In genomic region chr15:33553157-33553556, GRCh38 we compare ENCODE assay signal across 25 cellular contexts.
DNase-seq lines count a peak whose midpoint lies in the region; ATAC-seq, FAIRE-seq and TF ChIP-seq lines count a peak whose summit lies in the region.
"Had no signal": no experiment of that assay in that cellular context is flagged by ENCODE, and none has a peak within 500 bp of the region (broad histone marks: within the 10 kb centered on the region; RNA-seq: fewer than 3 reads in every experiment).

No MANE protein-coding gene starts in this region.

- H2BK120ac ChIP-seq in neuronal stem cell (ENCODE audit: low read depth, low read length), result no peak overlapping the region

- H3K27ac ChIP-seq in astrocyte (ENCODE audit: low read depth, low read length) (no peak overlapping the region), caudate nucleus (ENCODE audit: low read depth, low read length) (peak overlapping the region; percentile 71), neuronal stem cell (replicated peaks; ENCODE audit: low read length) (no peak overlapping the region)
- H3K27ac ChIP-seq: BLaER1 had no signal

- H3K4ac ChIP-seq in neuronal stem cell (ENCODE audit: low read length), result no peak overlapping the region

- no peak for ATAC-seq in stimulated activated naive CD8-positive, alpha-beta T cell treated with anti-CD3 and anti-CD28 coated beads, Interleukin-15, amount 100 ng/mL, for 72 hours
- ATAC-seq: GM12878 had no signal

- H3K27me3 ChIP-seq in astrocyte (ENCODE audit: insufficient read depth, low read length) (no peaks in the 10 kb centered on the region), neuronal stem cell (ENCODE audit: control insufficient read depth in 3 of 3, insufficient read depth in 3 of 3, low read depth in 1 of 3, low read length in 3 of 3) (no peaks in the 10 kb centered on the region)
- H3K27me3 ChIP-seq: BE2C, BLaER1 had no signal

- H3K18ac ChIP-seq in neuronal stem cell (ENCODE audit: low read length), result no peak overlapping the region

- H2AFZ ChIP-seq in astrocyte (ENCODE audit: low read depth, low read length) (no peak overlapping the region), neuronal stem cell (ENCODE audit: low read length) (no peak overlapping the region)

- no peak overlapping the region for H3K23ac ChIP-seq in neuronal stem cell (ENCODE audit: low read depth, low read length, poor library complexity)

- peaks cover 12% of the 10 kb centered on the region for H3K9me3 Mint-ChIP-seq in astrocyte (ENCODE audit: unreplicated experiment)
- peaks cover 6 to 10% of the 10 kb centered on the region in 2 donors for H3K9me3 Mint-ChIP-seq in stimulated activated naive CD8-positive, alpha-beta T cell treated with anti-CD3 and anti-CD28 coated beads, Interleukin-15, amount 100 ng/mL, for 72 hours

- H3K27me3 Mint-ChIP-seq in astrocyte (ENCODE audit: low read depth, unreplicated experiment), result peaks cover 7% of the 10 kb centered on the region
- no peaks in the 10 kb centered on the region for H3K27me3 Mint-ChIP-seq in stimulated activated naive CD8-positive, alpha-beta T cell treated with anti-CD3 and anti-CD28 coated beads, Interleukin-15, amount 100 ng/mL, for 72 hours
- H3K27me3 Mint-ChIP-seq: CD4-positive, CD25-positive, alpha-beta regulatory T cell; CD8-positive, alpha-beta memory T cell had no signal

- H3K79me1 ChIP-seq in neuronal stem cell (ENCODE audit: low read depth, low read length), result no peaks in the 10 kb centered on the region

- no peak for TF ChIP-seq CTCF in astrocyte (IDR thresholded peaks at IDR 0.05; ENCODE audit: insufficient read depth, low read depth, low read length)

- peaks cover 11% of the 10 kb centered on the region for H3K36me3 Mint-ChIP-seq in astrocyte (ENCODE audit: low read depth, unreplicated experiment)
- H3K36me3 Mint-ChIP-seq: CD14-positive monocyte; CD4-positive, alpha-beta memory T cell; CD4-positive, CD25-positive, alpha-beta regulatory T cell; CD8-positive, alpha-beta memory T cell had no signal

- H3K9me3 ChIP-seq in astrocyte (ENCODE audit: insufficient read depth, low read depth, low read length), result no peaks in the 10 kb centered on the region
- H3K9me3 ChIP-seq in neuronal stem cell (replicated peaks in 1 of 2; ENCODE audit: control insufficient read depth in 2 of 2, insufficient read depth in 1 of 2, low read depth in 1 of 2, low read length in 2 of 2), result no peaks in the 10 kb centered on the region
- H3K9me3 ChIP-seq: BE2C, BLaER1, Caco-2 had no signal

- no CpG with 5 or more reads among the region's 4 CpGs for WGBS in neuronal stem cell (ENCODE audit: extremely low coverage in 2 of 2, insufficient read length in 2 of 2, insufficient replicate concordance in 1 of 2), 2 donors

- no peak overlapping the region for H2BK12ac ChIP-seq in neuronal stem cell (ENCODE audit: low read length)

- FAIRE-seq in astrocyte (lab: Jason Lieb, UNC), result no peak
- FAIRE-seq: A204.1, D721Med, GM12878, GM12892, GM18507 had no signal

- no peak overlapping the region for H4K8ac ChIP-seq in neuronal stem cell (ENCODE audit: low read depth, low read length)

- no peak for DNase-seq in astrocyte (ENCODE audit: low read depth)
- no peak for DNase-seq in caudate nucleus (lab: John Stamatoyannopoulos, UW)
- no peak for DNase-seq in neuronal stem cell (ENCODE audit: low spot score)
- DNase-seq in retina, result peak; percentile 5
- no peak for DNase-seq in DMS79 treated with DMSO at 0.1 percent for 48 hours (lab: John Stamatoyannopoulos, UW)
- DNase-seq in stimulated activated naive CD8-positive, alpha-beta T cell treated with anti-CD3 and anti-CD28 coated beads, Interleukin-15, amount 100 ng/mL, for 72 hours, result no peak
- no peak for DNase-seq in COLO668 (lab: John Stamatoyannopoulos, UW; ENCODE audit: unreplicated experiment)
- DNase-seq: 8988T; ACHN; BE2C; Caco-2; Calu3; CD4-positive, alpha-beta memory T cell; CD4-positive, CD25-positive, alpha-beta regulatory T cell; CD8-positive, alpha-beta memory T cell; DND-41; EL; GDM1 had no signal

- H3K36me3 ChIP-seq in astrocyte (ENCODE audit: insufficient read depth, low read length) (no peaks in the 10 kb centered on the region), neuronal stem cell (replicated peaks in 1 of 2; ENCODE audit: control insufficient read depth in 2 of 2, insufficient read depth in 2 of 2, low read length in 2 of 2) (no peaks in the 10 kb centered on the region)
- H3K36me3 ChIP-seq: BE2C, BLaER1 had no signal

- no peak overlapping the region for H2BK15ac ChIP-seq in neuronal stem cell (ENCODE audit: low read length)

- H3K4me3 ChIP-seq in astrocyte (ENCODE audit: insufficient read depth, low read depth, low read length) (no peak overlapping the region), neuronal stem cell (ENCODE audit: low read length in 2 of 2) (no peak overlapping the region)
- H3K4me3 ChIP-seq: BLaER1, GM12878 had no signal

- H3K4me2 ChIP-seq in astrocyte (ENCODE audit: low read length), result no peak overlapping the region
- no peak overlapping the region for H3K4me2 ChIP-seq in neuronal stem cell (ENCODE audit: insufficient read depth, low read length, poor library complexity, severe bottlenecking)
- H3K4me2 ChIP-seq: BLaER1 had no signal

- H3K27ac Mint-ChIP-seq in astrocyte (ENCODE audit: unreplicated experiment), result peak overlapping the region; percentile 6
- H3K27ac Mint-ChIP-seq in stimulated activated naive CD8-positive, alpha-beta T cell treated with anti-CD3 and anti-CD28 coated beads, Interleukin-15, amount 100 ng/mL, for 72 hours, result no peak overlapping the region
- H3K27ac Mint-ChIP-seq: CD14-positive monocyte; CD4-positive, alpha-beta memory T cell; CD4-positive, CD25-positive, alpha-beta regulatory T cell; CD8-positive, alpha-beta memory T cell had no signal

- no peaks in the 10 kb centered on the region for H3K79me2 ChIP-seq in astrocyte (ENCODE audit: insufficient read depth, low read length)

- H3K4me1 Mint-ChIP-seq in astrocyte (ENCODE audit: low read depth, unreplicated experiment), result peaks cover 7% of the 10 kb centered on the region
- no peaks in the 10 kb centered on the region for H3K4me1 Mint-ChIP-seq in stimulated activated naive CD8-positive, alpha-beta T cell treated with anti-CD3 and anti-CD28 coated beads, Interleukin-15, amount 100 ng/mL, for 72 hours
- H3K4me1 Mint-ChIP-seq: CD14-positive monocyte; CD4-positive, alpha-beta memory T cell; CD4-positive, CD25-positive, alpha-beta regulatory T cell; CD8-positive, alpha-beta memory T cell had no signal

- no peak overlapping the region for H3K4me3 Mint-ChIP-seq in astrocyte (ENCODE audit: unreplicated experiment)
- H3K4me3 Mint-ChIP-seq in stimulated activated naive CD8-positive, alpha-beta T cell treated with anti-CD3 and anti-CD28 coated beads, Interleukin-15, amount 100 ng/mL, for 72 hours, result no peak overlapping the region
- H3K4me3 Mint-ChIP-seq: CD14-positive monocyte; CD4-positive, alpha-beta memory T cell; CD8-positive, alpha-beta memory T cell had no signal

- peak overlapping the region; percentile 7 for H2BK5ac ChIP-seq in neuronal stem cell (ENCODE audit: low read length)

- no peak overlapping the region for H2AK5ac ChIP-seq in neuronal stem cell (ENCODE audit: low read depth, low read length)

- no peaks in the 10 kb centered on the region for H4K20me1 ChIP-seq in astrocyte (ENCODE audit: insufficient read depth, low read length)
- H4K20me1 ChIP-seq: BLaER1 had no signal

- H4K91ac ChIP-seq in neuronal stem cell (ENCODE audit: low read depth, low read length, poor library complexity), result no peak overlapping the region

- peak overlapping the region; percentile 63 for H3K14ac ChIP-seq in neuronal stem cell (ENCODE audit: low read length)

- no peak overlapping the region for H3K9ac ChIP-seq in astrocyte (ENCODE audit: low read length)
- H3K9ac ChIP-seq in neuronal stem cell (ENCODE audit: low read depth, low read length, poor library complexity), result no peak overlapping the region
- H3K9ac ChIP-seq: BLaER1 had no signal

- no peaks in the 10 kb centered on the region for H3K4me1 ChIP-seq in astrocyte (ENCODE audit: insufficient read depth, low read length)
- H3K4me1 ChIP-seq in neuronal stem cell (ENCODE audit: control insufficient read depth in 2 of 2, insufficient read depth in 1 of 2, low read depth in 1 of 2, low read length in 2 of 2), result no peaks in the 10 kb centered on the region
- H3K4me1 ChIP-seq: BE2C, Caco-2 had no signal
